In the genomic region with DNA sequence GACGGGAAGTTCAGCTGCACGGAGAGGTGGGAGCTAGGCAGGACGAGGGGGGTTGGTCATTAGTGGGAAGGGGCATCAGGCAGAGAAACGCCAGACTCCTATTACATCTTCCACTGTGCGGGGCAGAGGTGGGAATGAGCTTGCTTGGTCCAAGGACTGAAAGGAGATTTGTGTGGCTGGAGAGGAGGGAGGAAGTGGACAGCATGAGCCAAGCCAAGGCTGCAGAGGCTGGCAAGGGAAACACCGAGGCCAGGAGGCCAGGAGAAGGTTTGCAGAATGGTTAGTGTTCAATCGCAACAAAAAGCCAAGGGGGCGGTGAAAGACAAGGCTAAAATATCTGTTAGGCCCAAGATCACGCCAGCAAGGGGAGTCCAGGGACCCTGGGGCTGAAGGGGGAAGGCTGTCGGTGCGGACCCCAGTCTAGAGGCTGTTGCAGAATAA, we compare ENCODE assay signal across 11 cellular contexts.
DNase-seq lines count a peak whose midpoint lies in the region; ATAC-seq and TF ChIP-seq lines count a peak whose summit lies in the region.
"Had no signal": no experiment of that assay in that cellular context is flagged by ENCODE, and none has a peak within 500 bp of the region (broad histone marks: within the 10 kb centered on the region; RNA-seq: fewer than 3 reads in every experiment).

No MANE protein-coding gene starts in this region.

- POLR2A ChIA-PET in WTC11 (lab: Charles Lee), result interaction anchor here (0.5 to 0.6 kb wide), 3 partner anchors 13 to 459 kb away, joined by 3 read pairs; no protein-coding TSS in a partner anchor

- H3K36me3 ChIP-seq in testis (ENCODE audit: low read depth, missing control alignments), result no peaks in the 10 kb centered on the region

- no peak for TF ChIP-seq CTCF in WTC11 (IDR thresholded peaks at IDR 0.05)
- no peak for TF ChIP-seq CTCF in testis (IDR thresholded peaks at IDR 0.05)

- CTCF ChIA-PET in WTC11 (lab: Charles Lee), result interaction anchor here (0.6 to 1.8 kb wide), 3 partner anchors 40 to 134 kb away, joined by 3 to 4 read pairs (median 3); no protein-coding TSS in a partner anchor

- H3K4me1 Mint-ChIP-seq in WTC11 (peaks cover 42% of the 10 kb centered on the region), immature natural killer cell (peaks cover 28 to 37% of the 10 kb centered on the region in 2 donors)

- 49 to 58% methylated on average over 11 of the region's 11 CpGs for WGBS in testis, 2 donors

- intact Hi-C loops in testis (cut with DNase I; ENCODE audit: low total_unique reads), result loop anchor here (10.0 kb wide), 1 partner anchor 270 kb away; no protein-coding TSS in a partner anchor

- H3K4me3 ChIP-seq in testis, result no peak overlapping the region
- H3K4me3 ChIP-seq: body of pancreas had no signal

- H3K27me3 Mint-ChIP-seq in WTC11 (ENCODE audit: low read depth) (no peaks in the 10 kb centered on the region; the same call in 1 of the 2 replicates), immature natural killer cell (ENCODE audit: low read depth in 3 of 3) (peaks cover 13 to 20% (median 13%) of the 10 kb centered on the region in 3 donors)

- H3K27me3 ChIP-seq in testis, result no peaks in the 10 kb centered on the region
- H3K27me3 ChIP-seq: body of pancreas had no signal

- TF ChIP-seq POLR2A in testis (IDR thresholded peaks at IDR 0.05), result no peak

- peak overlapping the region; percentile 25 to 39 for H3K27ac ChIP-seq in testis

- DNase-seq in activated effector memory CD4-positive, alpha-beta T cell treated with anti-CD3 and anti-CD28 coated beads, Interleukin-2, amount 50 U/mL, for 16 hours, result peak; percentile 56
- no peak for DNase-seq in activated effector memory CD4-positive, alpha-beta T cell treated with Interleukin-2 at 50 U/mL for 16 hours
- DNase-seq in WTC11 (ENCODE audit: low spot score), result peak; percentile 8
- DNase-seq in immature natural killer cell, result no peak
- peak; percentile 41 for DNase-seq in testis
- no peak for DNase-seq in NCI-H1092 treated with DMSO at 0.1 percent for 48 hours (lab: John Stamatoyannopoulos, UW)
- DNase-seq in SKM-1 treated with dmso at 0.1 percent for 144 hours (lab: John Stamatoyannopoulos, UW; ENCODE audit: unreplicated experiment), result no peak
- no peak for DNase-seq in NCI-H524 treated with DMSO at 0.1 percent for 48 hours (lab: John Stamatoyannopoulos, UW)
- DNase-seq: hypothalamus, NCI-H1417 treated with DMSO at 0.1 percent for 48 hours had no signal

- H3K36me3 Mint-ChIP-seq in WTC11 (peaks cover 6% of the 10 kb centered on the region), immature natural killer cell (no peaks in the 10 kb centered on the region)

- H3K4me1 ChIP-seq in testis, result peaks cover 54% of the 10 kb centered on the region

- no peak for ATAC-seq in WTC11
- ATAC-seq: body of pancreas had no signal

- peak overlapping the region; percentile 90 for H3K27ac Mint-ChIP-seq in WTC11
- peak overlapping the region; percentile 42 to 86 (median 70) for H3K27ac Mint-ChIP-seq in immature natural killer cell

- H3K4me3 Mint-ChIP-seq in WTC11 (peak overlapping the region; percentile 6), immature natural killer cell (peak overlapping the region in 2 of 5 donors; percentile 25 to 57)

- H3K9me3 Mint-ChIP-seq in WTC11 (peaks cover 6% of the 10 kb centered on the region), immature natural killer cell (no peaks in the 10 kb centered on the region)

- no peaks in the 10 kb centered on the region for H3K9me3 ChIP-seq in testis
- H3K9me3 ChIP-seq: body of pancreas had no signal

TF ChIP-seq in WTC11, 78 proteins besides CTCF, POLR2A, EP300 and RAD21:
- TF ChIP-seq, protein P1, sequence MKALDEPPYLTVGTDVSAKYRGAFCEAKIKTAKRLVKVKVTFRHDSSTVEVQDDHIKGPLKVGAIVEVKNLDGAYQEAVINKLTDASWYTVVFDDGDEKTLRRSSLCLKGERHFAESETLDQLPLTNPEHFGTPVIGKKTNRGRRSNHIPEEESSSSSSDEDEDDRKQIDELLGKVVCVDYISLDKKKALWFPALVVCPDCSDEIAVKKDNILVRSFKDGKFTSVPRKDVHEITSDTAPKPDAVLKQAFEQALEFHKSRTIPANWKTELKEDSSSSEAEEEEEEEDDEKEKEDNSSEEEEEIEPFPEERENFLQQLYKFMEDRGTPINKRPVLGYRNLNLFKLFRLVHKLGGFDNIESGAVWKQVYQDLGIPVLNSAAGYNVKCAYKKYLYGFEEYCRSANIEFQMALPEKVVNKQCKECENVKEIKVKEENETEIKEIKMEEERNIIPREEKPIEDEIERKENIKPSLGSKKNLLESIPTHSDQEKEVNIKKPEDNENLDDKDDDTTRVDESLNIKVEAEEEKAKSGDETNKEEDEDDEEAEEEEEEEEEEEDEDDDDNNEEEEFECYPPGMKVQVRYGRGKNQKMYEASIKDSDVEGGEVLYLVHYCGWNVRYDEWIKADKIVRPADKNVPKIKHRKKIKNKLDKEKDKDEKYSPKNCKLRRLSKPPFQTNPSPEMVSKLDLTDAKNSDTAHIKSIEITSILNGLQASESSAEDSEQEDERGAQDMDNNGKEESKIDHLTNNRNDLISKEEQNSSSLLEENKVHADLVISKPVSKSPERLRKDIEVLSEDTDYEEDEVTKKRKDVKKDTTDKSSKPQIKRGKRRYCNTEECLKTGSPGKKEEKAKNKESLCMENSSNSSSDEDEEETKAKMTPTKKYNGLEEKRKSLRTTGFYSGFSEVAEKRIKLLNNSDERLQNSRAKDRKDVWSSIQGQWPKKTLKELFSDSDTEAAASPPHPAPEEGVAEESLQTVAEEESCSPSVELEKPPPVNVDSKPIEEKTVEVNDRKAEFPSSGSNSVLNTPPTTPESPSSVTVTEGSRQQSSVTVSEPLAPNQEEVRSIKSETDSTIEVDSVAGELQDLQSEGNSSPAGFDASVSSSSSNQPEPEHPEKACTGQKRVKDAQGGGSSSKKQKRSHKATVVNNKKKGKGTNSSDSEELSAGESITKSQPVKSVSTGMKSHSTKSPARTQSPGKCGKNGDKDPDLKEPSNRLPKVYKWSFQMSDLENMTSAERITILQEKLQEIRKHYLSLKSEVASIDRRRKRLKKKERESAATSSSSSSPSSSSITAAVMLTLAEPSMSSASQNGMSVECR (CRISPR knock-in tag; IDR thresholded peaks at IDR 0.05; ENCODE audit: borderline replicate concordance), result no peak
- TF ChIP-seq, protein P2, sequence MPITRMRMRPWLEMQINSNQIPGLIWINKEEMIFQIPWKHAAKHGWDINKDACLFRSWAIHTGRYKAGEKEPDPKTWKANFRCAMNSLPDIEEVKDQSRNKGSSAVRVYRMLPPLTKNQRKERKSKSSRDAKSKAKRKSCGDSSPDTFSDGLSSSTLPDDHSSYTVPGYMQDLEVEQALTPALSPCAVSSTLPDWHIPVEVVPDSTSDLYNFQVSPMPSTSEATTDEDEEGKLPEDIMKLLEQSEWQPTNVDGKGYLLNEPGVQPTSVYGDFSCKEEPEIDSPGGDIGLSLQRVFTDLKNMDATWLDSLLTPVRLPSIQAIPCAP (CRISPR knock-in tag; IDR thresholded peaks at IDR 0.05), result no peak
- TF ChIP-seq ZNF317 (CRISPR knock-in tag; IDR thresholded peaks at IDR 0.05; ENCODE audit: borderline replicate concordance, low read depth) (no peak), TEAD1 (CRISPR knock-in tag; IDR thresholded peaks at IDR 0.05) (no peak), ATF1 (CRISPR knock-in tag; IDR thresholded peaks at IDR 0.05) (no peak)
- TF ChIP-seq, protein P3, sequence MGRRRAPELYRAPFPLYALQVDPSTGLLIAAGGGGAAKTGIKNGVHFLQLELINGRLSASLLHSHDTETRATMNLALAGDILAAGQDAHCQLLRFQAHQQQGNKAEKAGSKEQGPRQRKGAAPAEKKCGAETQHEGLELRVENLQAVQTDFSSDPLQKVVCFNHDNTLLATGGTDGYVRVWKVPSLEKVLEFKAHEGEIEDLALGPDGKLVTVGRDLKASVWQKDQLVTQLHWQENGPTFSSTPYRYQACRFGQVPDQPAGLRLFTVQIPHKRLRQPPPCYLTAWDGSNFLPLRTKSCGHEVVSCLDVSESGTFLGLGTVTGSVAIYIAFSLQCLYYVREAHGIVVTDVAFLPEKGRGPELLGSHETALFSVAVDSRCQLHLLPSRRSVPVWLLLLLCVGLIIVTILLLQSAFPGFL (CRISPR knock-in tag; IDR thresholded peaks at IDR 0.05; ENCODE audit: borderline replicate concordance), result no peak

Comparison
In these comparisons a context has a peak if more than half of its experiments do, and no peak if none do; other contexts are left out.
1. DNase-seq: peak in activated effector memory CD4-positive, alpha-beta T cell treated with anti-CD3 and anti-CD28 coated beads, Interleukin-2, amount 50 U/mL, for 16 hours (single experiment), WTC11 (single experiment) and testis (single experiment); none in activated effector memory CD4-positive, alpha-beta T cell treated with Interleukin-2 at 50 U/mL for 16 hours (single experiment), immature natural killer cell (0 of 3), NCI-H1092 treated with DMSO at 0.1 percent for 48 hours (single experiment), SKM-1 treated with dmso at 0.1 percent for 144 hours (single experiment) and NCI-H524 treated with DMSO at 0.1 percent for 48 hours (single experiment).